ENCODE assay signal across 2 cellular contexts in the genomic region with DNA sequence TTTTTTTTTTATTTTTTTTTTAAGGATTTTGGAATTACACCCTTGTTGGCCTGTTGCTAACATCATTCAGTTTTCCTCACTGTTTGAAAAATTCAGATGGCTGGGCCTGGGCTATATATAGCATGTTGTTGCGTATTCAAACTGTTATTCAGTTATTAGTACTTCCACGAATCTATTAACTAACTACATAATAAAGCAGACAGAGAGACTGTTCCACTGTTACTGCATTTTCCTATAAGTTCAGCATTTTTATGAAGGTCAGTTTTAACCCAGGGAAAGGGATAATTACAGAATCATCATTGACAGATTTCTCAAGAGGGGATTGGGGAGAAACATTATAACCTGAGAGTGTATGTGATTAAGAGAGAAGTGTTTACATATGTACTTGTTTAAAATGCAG.
TF ChIP-seq lines count a peak whose summit lies in the region.

No MANE protein-coding gene starts in this region.

TF ChIP-seq in WTC11, 78 proteins besides CTCF, POLR2A, EP300 and RAD21:
- TF ChIP-seq RELA (CRISPR knock-in tag; IDR thresholded peaks at IDR 0.05; ENCODE audit: borderline replicate concordance) (no peak), ETV6 (CRISPR knock-in tag; IDR thresholded peaks at IDR 0.05) (no peak), PRRX2 (CRISPR knock-in tag; IDR thresholded peaks at IDR 0.05) (no peak), KAT7 (CRISPR knock-in tag; IDR thresholded peaks at IDR 0.05; ENCODE audit: borderline replicate concordance) (no peak)
- TF ChIP-seq, protein P1, sequence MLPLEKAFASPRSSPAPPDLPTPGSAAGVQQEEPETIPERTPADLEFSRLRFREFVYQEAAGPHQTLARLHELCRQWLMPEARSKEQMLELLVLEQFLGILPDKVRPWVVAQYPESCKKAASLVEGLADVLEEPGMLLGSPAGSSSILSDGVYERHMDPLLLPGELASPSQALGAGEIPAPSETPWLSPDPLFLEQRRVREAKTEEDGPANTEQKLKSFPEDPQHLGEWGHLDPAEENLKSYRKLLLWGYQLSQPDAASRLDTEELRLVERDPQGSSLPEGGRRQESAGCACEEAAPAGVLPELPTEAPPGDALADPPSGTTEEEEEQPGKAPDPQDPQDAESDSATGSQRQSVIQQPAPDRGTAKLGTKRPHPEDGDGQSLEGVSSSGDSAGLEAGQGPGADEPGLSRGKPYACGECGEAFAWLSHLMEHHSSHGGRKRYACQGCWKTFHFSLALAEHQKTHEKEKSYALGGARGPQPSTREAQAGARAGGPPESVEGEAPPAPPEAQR (CRISPR knock-in tag; IDR thresholded peaks at IDR 0.05) = no peak

TF ChIP-seq in HepG2, 621 proteins besides CTCF, POLR2A, EP300 and RAD21:
- TF ChIP-seq HOXA3 (CRISPR knock-in tag; IDR thresholded peaks at IDR 0.05) = no peak
